12 cellular contexts compared by ENCODE assay signal in the genomic region with DNA sequence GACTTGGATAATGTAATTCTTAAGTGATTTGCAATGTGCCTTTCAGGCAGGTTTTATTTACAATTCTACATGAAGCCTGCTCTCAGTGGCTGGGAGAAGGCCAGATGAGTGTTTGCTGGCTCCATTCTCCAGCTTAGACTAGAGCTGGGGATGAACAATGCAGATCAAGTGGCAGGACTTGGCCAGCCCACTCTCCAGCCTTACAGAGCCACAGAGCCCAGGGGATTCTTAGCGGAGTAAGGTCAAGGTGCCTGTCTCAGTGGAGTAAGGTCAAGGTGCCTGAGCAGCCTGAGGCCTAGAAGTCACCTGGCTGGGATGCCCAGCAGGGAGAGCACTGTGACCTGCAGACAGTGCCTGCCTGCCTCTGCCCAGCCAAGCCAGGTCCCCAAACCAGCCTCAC.
DNase-seq lines count a peak whose midpoint lies in the region; ATAC-seq and TF ChIP-seq lines count a peak whose summit lies in the region.
"Had no signal": no experiment of that assay in that cellular context is flagged by ENCODE, and none has a peak within 500 bp of the region (broad histone marks: within the 10 kb centered on the region; RNA-seq: fewer than 3 reads in every experiment).

No MANE protein-coding gene starts in this region.

- H3K27ac Mint-ChIP-seq in activated T-cell treated with anti-CD3 and anti-CD28 coated beads, Interleukin-2, amount 50 U/mL, for 72 hours: no peak overlapping the region
- H3K27ac Mint-ChIP-seq: activated T-cell treated with anti-CD3 and anti-CD28 coated beads, Interleukin-2, amount 50 U/mL, for 24 hours had no signal

- DNase-seq in AG08396 (ENCODE audit: low spot score): peak; percentile 35
- no peak for DNase-seq in RWPE2 (ENCODE audit: low spot score)
- DNase-seq in left colon: no peak
- no peak for DNase-seq in activated T-cell treated with anti-CD3 and anti-CD28 coated beads, Interleukin-2, amount 50 U/mL, for 72 hours
- DNase-seq: activated CD4-positive, alpha-beta T cell treated with anti-CD3 and anti-CD28 coated beads for 1 hour; activated T-cell treated with anti-CD3 and anti-CD28 coated beads, Interleukin-2, amount 50 U/mL, for 24 hours; NK-92 treated with Interleukin-12 subunit alpha and Interleukin-12 subunit beta, amount 100 ng/mL, for 24 hours had no signal

- intact Hi-C loops in left colon (cut with DNase I, micrococcal nuclease): no loop called here

- no peaks in the 10 kb centered on the region for H3K4me1 ChIP-seq in RWPE2 (ENCODE audit: insufficient read depth, poor library complexity, severe bottlenecking)
- H3K4me1 ChIP-seq: ascending aorta had no signal

- no peaks in the 10 kb centered on the region for H3K4me1 Mint-ChIP-seq in activated T-cell treated with anti-CD3 and anti-CD28 coated beads, Interleukin-2, amount 50 U/mL, for 72 hours (ENCODE audit: low read depth)

- TF ChIP-seq CTCF in RWPE2 (IDR thresholded peaks at IDR 0.05; ENCODE audit: poor library complexity, severe bottlenecking): no peak

- no peaks in the 10 kb centered on the region for H3K36me3 Mint-ChIP-seq in activated T-cell treated with anti-CD3 and anti-CD28 coated beads, Interleukin-2, amount 50 U/mL, for 72 hours (ENCODE audit: insufficient read depth in 2 of 2)

- ATAC-seq in HG02759 (IDR thresholded peaks at IDR 0.05; ENCODE audit: unreplicated experiment): peak; percentile 68
- ATAC-seq in RWPE2 (ENCODE audit: low read depth): 0 out of 3 replicates have a peak, but pooled peaks have one; percentile 10
- peak; percentile 26 for ATAC-seq in left colon
- no peak for ATAC-seq in GM19023 (IDR thresholded peaks at IDR 0.05; ENCODE audit: unreplicated experiment)
- ATAC-seq in HG03432 (IDR thresholded peaks at IDR 0.05; ENCODE audit: unreplicated experiment): no peak
- ATAC-seq in activated T-cell treated with anti-CD3 and anti-CD28 coated beads, Interleukin-2, amount 50 U/mL, for 72 hours (replicated peaks in 1 of 2): no peak
- no peak for ATAC-seq in HG02610 (IDR thresholded peaks at IDR 0.05; ENCODE audit: unreplicated experiment)

- no peak overlapping the region for H3K4me3 Mint-ChIP-seq in activated T-cell treated with anti-CD3 and anti-CD28 coated beads, Interleukin-2, amount 50 U/mL, for 72 hours
- H3K4me3 Mint-ChIP-seq: activated T-cell treated with anti-CD3 and anti-CD28 coated beads, Interleukin-2, amount 50 U/mL, for 24 hours had no signal

- H3K27me3 ChIP-seq in RWPE2 (ENCODE audit: insufficient read depth, poor library complexity, severe bottlenecking): no peaks in the 10 kb centered on the region
- H3K27me3 ChIP-seq: ascending aorta had no signal

- no peak overlapping the region for H3K27ac ChIP-seq in RWPE2 (ENCODE audit: poor library complexity, severe bottlenecking)
- H3K27ac ChIP-seq: ascending aorta had no signal

- no peaks in the 10 kb centered on the region for H3K9me3 ChIP-seq in RWPE2 (ENCODE audit: severe bottlenecking)
- H3K9me3 ChIP-seq: ascending aorta had no signal

- H3K4me3 ChIP-seq in RWPE2 (ENCODE audit: severe bottlenecking): no peak overlapping the region
- H3K4me3 ChIP-seq: ascending aorta had no signal

- H3K9me3 Mint-ChIP-seq in activated T-cell treated with anti-CD3 and anti-CD28 coated beads, Interleukin-2, amount 50 U/mL, for 72 hours: no peaks in the 10 kb centered on the region
- H3K9me3 Mint-ChIP-seq: activated T-cell treated with anti-CD3 and anti-CD28 coated beads, Interleukin-2, amount 50 U/mL, for 24 hours had no signal

- H3K36me3 ChIP-seq in RWPE2 (ENCODE audit: low read depth): no peaks in the 10 kb centered on the region
- H3K36me3 ChIP-seq: ascending aorta had no signal

- H3K27me3 Mint-ChIP-seq in activated T-cell treated with anti-CD3 and anti-CD28 coated beads, Interleukin-2, amount 50 U/mL, for 72 hours (ENCODE audit: low read depth): no peaks in the 10 kb centered on the region
- H3K27me3 Mint-ChIP-seq: activated T-cell treated with anti-CD3 and anti-CD28 coated beads, Interleukin-2, amount 50 U/mL, for 24 hours had no signal

Comparison
In these comparisons a context has a peak if more than half of its experiments do, and no peak if none do; other contexts are left out.
1. ATAC-seq: peak in HG02759 (single experiment), RWPE2 (single experiment) and left colon (single experiment); none in GM19023 (single experiment), HG03432 (single experiment), activated T-cell treated with anti-CD3 and anti-CD28 coated beads, Interleukin-2, amount 50 U/mL, for 72 hours (0 of 2) and HG02610 (single experiment).